19 cellular contexts compared by ENCODE assay signal in genomic region chr2:190653231-190653630, GRCh38. TPM values are rescaled to one million over a fixed set of nuclear protein-coding genes. Genes with fewer than 3 reads are reported as not detected.
DNase-seq lines count a peak whose midpoint lies in the region; ATAC-seq, FAIRE-seq and TF ChIP-seq lines count a peak whose summit lies in the region.
"Had no signal": no experiment of that assay in that cellular context is flagged by ENCODE, and none has a peak within 500 bp of the region (broad histone marks: within the 10 kb centered on the region; RNA-seq: fewer than 3 reads in every experiment).

No MANE protein-coding gene starts in this region.

- DNase-seq in mammary epithelial cell (no peak), MCF 10A (ENCODE audit: unreplicated experiment) (no peak), GM12878 (ENCODE audit: low read depth, low spot score) (no peak), keratinocyte (ENCODE audit: low read depth, low spot score) (no peak)
- DNase-seq in activated naive CD4-positive, alpha-beta T cell treated with anti-CD3 and anti-CD28 coated beads, Interleukin-2, amount 50 U/mL, for 16 hours, result no peak
- DNase-seq in stimulated activated naive CD8-positive, alpha-beta T cell treated with anti-CD3 and anti-CD28 coated beads, Interleukin-15, amount 100 ng/mL, for 72 hours, result no peak
- DNase-seq in CD4-positive, alpha-beta T cell, result no peak
- DNase-seq: Calu3; CD8-positive, alpha-beta T cell; DMS79 treated with DMSO at 0.1 percent for 48 hours; GOT3; H9 had no signal

- 95% methylated on average over 1 of the region's 1 CpG for WGBS in mammary epithelial cell (ENCODE audit: low coverage, missing lambda C conversion rate)
- WGBS in GM12878 (ENCODE audit: insufficient coverage, insufficient replicate concordance, low lambda C conversion rate, missing lambda C conversion rate), result 100% methylated on average over 1 of the region's 1 CpG

- no peak for TF ChIP-seq EP300 in GM12878 (IDR thresholded peaks at IDR 0.05; ENCODE audit: borderline replicate concordance in 1 of 2, control insufficient read depth in 1 of 2, low read depth in 2 of 2, low read length in 2 of 2)

- H3K36me3 Mint-ChIP-seq in MCF 10A (ENCODE audit: insufficient read depth, unreplicated experiment), result no peaks in the 10 kb centered on the region
- peaks cover 8% of the 10 kb centered on the region for H3K36me3 Mint-ChIP-seq in CD4-positive, alpha-beta T cell (ENCODE audit: low read depth)

- H3K36me3 ChIP-seq in mammary epithelial cell (ENCODE audit: insufficient read depth, low read length), result no peaks in the 10 kb centered on the region
- no peaks in the 10 kb centered on the region for H3K36me3 ChIP-seq in HEK293 (ENCODE audit: control insufficient read depth in 2 of 2, insufficient read depth in 1 of 2, low read length in 2 of 2)
- no peaks in the 10 kb centered on the region; a peak in 1 of 4 replicates for H3K36me3 ChIP-seq in GM12878 (ENCODE audit: control insufficient read depth in 2 of 2, insufficient read depth in 2 of 2, low read length in 1 of 2)
- no peaks in the 10 kb centered on the region for H3K36me3 ChIP-seq in keratinocyte (ENCODE audit: control insufficient read depth in 2 of 2, extremely low read depth in 1 of 2, insufficient read depth in 2 of 2, low read length in 2 of 2)
- H3K36me3 ChIP-seq: BLaER1 had no signal

- peaks cover 8% of the 10 kb centered on the region for H3K4me1 Mint-ChIP-seq in MCF 10A (ENCODE audit: insufficient read depth, unreplicated experiment)
- H3K4me1 Mint-ChIP-seq in stimulated activated naive CD8-positive, alpha-beta T cell treated with anti-CD3 and anti-CD28 coated beads, Interleukin-15, amount 100 ng/mL, for 72 hours, result peaks cover 17% of the 10 kb centered on the region
- peaks cover 44% of the 10 kb centered on the region for H3K4me1 Mint-ChIP-seq in CD4-positive, alpha-beta T cell (ENCODE audit: low read depth)

- no peak overlapping the region for H3K4me3 ChIP-seq in mammary epithelial cell (replicated peaks in 1 of 3; ENCODE audit: insufficient read depth in 1 of 3, low read depth in 2 of 3, low read length in 3 of 3)
- H3K4me3 ChIP-seq in HEK293 (ENCODE audit: low read depth, low read length), result no peak overlapping the region
- peak overlapping the region; percentile 14; the same call in 1 of the 2 replicates for H3K4me3 ChIP-seq in GM12878
- H3K4me3 ChIP-seq in keratinocyte (ENCODE audit: control insufficient read depth in 2 of 3, extremely low read depth in 1 of 3, insufficient read depth in 2 of 3, low read depth in 1 of 3, low read length in 3 of 3), result peak overlapping the region in 1 of 3 experiments; percentile 3
- H3K4me3 ChIP-seq: BLaER1 had no signal

- dilution Hi-C loops in mammary epithelial cell (cut with HindIII; ENCODE audit: low sequenced_read_pairs), result loop anchor here (5.0 kb wide), 1 partner anchor 64 kb away; no protein-coding TSS in a partner anchor
- dilution Hi-C loops in keratinocyte (cut with MboI; ENCODE audit: extremely low pct_ligation_motif_present, low sequenced_read_pairs), result no loop called here

- FAIRE-seq in GM12878 (lab: Jason Lieb, UNC) (no peak), keratinocyte (lab: Jason Lieb, UNC) (peak; percentile 69)
- FAIRE-seq: GM12891, HepG2 had no signal

- peaks cover 91% of the 10 kb centered on the region for H3K79me2 ChIP-seq in mammary epithelial cell (ENCODE audit: insufficient read depth, low read length)
- H3K79me2 ChIP-seq in GM12878 (ENCODE audit: control insufficient read depth, insufficient read depth, low read length), result peaks cover 71% of the 10 kb centered on the region
- H3K79me2 ChIP-seq in keratinocyte (ENCODE audit: control insufficient read depth, insufficient read depth, low read length), result peaks cover 82% of the 10 kb centered on the region

- H3K9ac ChIP-seq in mammary epithelial cell (ENCODE audit: insufficient read depth, low read length) (no peak overlapping the region), GM12878 (ENCODE audit: control insufficient read depth, insufficient read depth, low read length) (no peak overlapping the region), keratinocyte (ENCODE audit: control insufficient read depth, extremely low read depth, insufficient read depth, low read length) (no peak overlapping the region)
- H3K9ac ChIP-seq: BLaER1 had no signal

- no peaks in the 10 kb centered on the region for H3K9me3 Mint-ChIP-seq in MCF 10A (ENCODE audit: unreplicated experiment)
- H3K9me3 Mint-ChIP-seq in stimulated activated naive CD8-positive, alpha-beta T cell treated with anti-CD3 and anti-CD28 coated beads, Interleukin-15, amount 100 ng/mL, for 72 hours, result no peaks in the 10 kb centered on the region
- no peaks in the 10 kb centered on the region for H3K9me3 Mint-ChIP-seq in CD4-positive, alpha-beta T cell
- H3K9me3 Mint-ChIP-seq: CD8-positive, alpha-beta T cell; H9; IgD-negative memory B cell had no signal

- peaks cover 19% of the 10 kb centered on the region for H3K4me1 ChIP-seq in mammary epithelial cell (ENCODE audit: insufficient read depth, low read length)
- H3K4me1 ChIP-seq in HEK293 (ENCODE audit: control insufficient read depth, insufficient read depth, low read length), result peaks cover 12% of the 10 kb centered on the region; the same call in 1 of the 2 replicates
- H3K4me1 ChIP-seq in GM12878 (ENCODE audit: control insufficient read depth, insufficient read depth, low read length), result no peaks in the 10 kb centered on the region
- peaks cover 33% of the 10 kb centered on the region for H3K4me1 ChIP-seq in keratinocyte (ENCODE audit: control insufficient read depth, extremely low read depth, insufficient read depth, low read length)

- ATAC-seq in GM12878, result no peak
- ATAC-seq in stimulated activated naive CD8-positive, alpha-beta T cell treated with anti-CD3 and anti-CD28 coated beads, Interleukin-15, amount 100 ng/mL, for 72 hours, result no peak
- ATAC-seq in CD4-positive, alpha-beta T cell (ENCODE audit: poor library complexity), result no peak
- ATAC-seq: CD8-positive, alpha-beta T cell; HepG2 had no signal

- H4K20me1 ChIP-seq in mammary epithelial cell (ENCODE audit: insufficient read depth, low read length) (no peaks in the 10 kb centered on the region), GM12878 (ENCODE audit: control insufficient read depth, insufficient read depth) (no peaks in the 10 kb centered on the region), keratinocyte (ENCODE audit: control insufficient read depth, extremely low read depth, insufficient read depth, low read length) (peaks cover 4% of the 10 kb centered on the region)

- H3K4me3 Mint-ChIP-seq in MCF 10A (ENCODE audit: unreplicated experiment), result no peak overlapping the region
- H3K4me3 Mint-ChIP-seq in stimulated activated naive CD8-positive, alpha-beta T cell treated with anti-CD3 and anti-CD28 coated beads, Interleukin-15, amount 100 ng/mL, for 72 hours, result no peak overlapping the region
- no peak overlapping the region for H3K4me3 Mint-ChIP-seq in CD4-positive, alpha-beta T cell
- H3K4me3 Mint-ChIP-seq: CD14-positive monocyte; CD8-positive, alpha-beta T cell; H9; IgD-negative memory B cell had no signal

- in situ Hi-C loops in mammary epithelial cell (cut with MboI; ENCODE audit: low sequenced_read_pairs in 2 of 2) (no loop called here), GM12878 (cut with MboI) (no loop called here)

- H3K9me1 ChIP-seq in keratinocyte (ENCODE audit: control insufficient read depth, extremely low read depth, insufficient read depth, low read length), result peaks cover 3% of the 10 kb centered on the region

- TF ChIP-seq CTCF in mammary epithelial cell (conservative IDR thresholded peaks at IDR 0.05 in 1 of 2, IDR thresholded peaks at IDR 0.05 in 1 of 2; ENCODE audit: extremely low read depth in 1 of 2, insufficient read depth in 1 of 2, low read depth in 1 of 2, low read length in 2 of 2) (no peak), MCF 10A (IDR thresholded peaks at IDR 0.05; ENCODE audit: unreplicated experiment) (no peak), HEK293 (tag by site-specific recombination; IDR thresholded peaks at IDR 0.05) (no peak), GM12878 (IDR thresholded peaks at IDR 0.05 in 2 of 3, conservative IDR thresholded peaks at IDR 0.05 in 1 of 3; ENCODE audit: control insufficient read depth in 2 of 3, extremely low read depth in 1 of 3, insufficient read depth in 1 of 3, low read depth in 3 of 3, low read length in 3 of 3) (no peak), keratinocyte (optimal IDR thresholded peaks at IDR 0.05 in 1 of 3, IDR thresholded peaks at IDR 0.05 in 1 of 3, conservative IDR thresholded peaks at IDR 0.05 in 1 of 3; ENCODE audit: extremely low read depth in 1 of 3, insufficient read depth in 2 of 3, low read length in 3 of 3) (no peak)
- no peak for TF ChIP-seq CTCF in CD4-positive, alpha-beta T cell (IDR thresholded peaks at IDR 0.05)

- POLR2A ChIA-PET in MCF 10A (lab: Yijun Ruan, JAX), result interaction anchor here (0.6 to 8.5 kb wide), 17 partner anchors 11 to 870 kb away, joined by 3 to 160 read pairs (median 4); no protein-coding TSS in a partner anchor
- POLR2A ChIA-PET in HEK293 (lab: Yijun Ruan, JAX), result no interaction called here
- POLR2A ChIA-PET in GM12878 (lab: Charles Lee), result interaction anchor here (0.8 to 8.1 kb wide), 8 partner anchors 9 to 120 kb away, joined by 3 to 111 read pairs (median 4); no protein-coding TSS in a partner anchor
- POLR2A ChIA-PET in CD4-positive, alpha-beta T cell (lab: Charles Lee), result interaction anchor here (1.5 to 2.3 kb wide), 2 partner anchors 10 to 246 kb away, joined by 4 to 7 read pairs; no protein-coding TSS in a partner anchor

- no peak for TF ChIP-seq RAD21 in GM12878 (IDR thresholded peaks at IDR 0.05; ENCODE audit: insufficient read depth, low read depth, low read length)

- H3K4me2 ChIP-seq in mammary epithelial cell (ENCODE audit: insufficient read depth, low read depth, low read length) (peak overlapping the region; percentile 31), GM12878 (ENCODE audit: control insufficient read depth, insufficient read depth) (peak overlapping the region; percentile 58), keratinocyte (ENCODE audit: control insufficient read depth, extremely low read depth, insufficient read depth, low read depth, low read length) (peak overlapping the region; percentile 71)
- H3K4me2 ChIP-seq: BLaER1 had no signal

- CTCF ChIA-PET in mammary epithelial cell (lab: Charles Lee; ENCODE audit: low non-redundant PET), result no interaction called here
- CTCF ChIA-PET in MCF 10A (lab: Yijun Ruan, JAX), result interaction anchor here (0.7 to 3.7 kb wide), 9 partner anchors 9 to 272 kb away, joined by 3 to 25 read pairs (median 3); no protein-coding TSS in a partner anchor
- CTCF ChIA-PET in HEK293 (lab: Yijun Ruan, JAX), result interaction anchor here (0.6 to 1.0 kb wide), 2 partner anchors 24 to 367 kb away, joined by 4 read pairs; no protein-coding TSS in a partner anchor
- CTCF ChIA-PET in GM12878 (lab: Yijun Ruan, JAX), result interaction anchor here (0.9 to 8.5 kb wide), 5 partner anchors 9 to 126 kb away, joined by 3 to 143 read pairs (median 27); no protein-coding TSS in a partner anchor
- CTCF ChIA-PET in CD4-positive, alpha-beta T cell (lab: Charles Lee), result interaction anchor here (1.6 to 4.0 kb wide), 2 partner anchors 9 to 27 kb away, joined by 5 to 30 read pairs; no protein-coding TSS in a partner anchor

- no peak overlapping the region for H2AFZ ChIP-seq in mammary epithelial cell (ENCODE audit: low read depth, low read length)
- no peak overlapping the region for H2AFZ ChIP-seq in GM12878 (ENCODE audit: control insufficient read depth, low read depth, low read length)
- H2AFZ ChIP-seq in keratinocyte (ENCODE audit: control insufficient read depth, low read length), result no peak overlapping the region

- H3K27ac ChIP-seq in mammary epithelial cell (ENCODE audit: insufficient read depth, low read depth, low read length), result no peak overlapping the region
- no peak overlapping the region for H3K27ac ChIP-seq in HEK293 (ENCODE audit: extremely low read depth, low read depth, low read length)
- H3K27ac ChIP-seq in GM12878 (ENCODE audit: control insufficient read depth, insufficient read depth), result no peak overlapping the region
- H3K27ac ChIP-seq in keratinocyte (ENCODE audit: control insufficient read depth, insufficient read depth, low read length), result peak overlapping the region; percentile 38
- no peak overlapping the region for H3K27ac ChIP-seq in CD4-positive, alpha-beta T cell (ENCODE audit: low read depth, low read length)
- H3K27ac ChIP-seq: 22Rv1, BLaER1 had no signal

- intact Hi-C loops in mammary epithelial cell (cut with micrococcal nuclease), result no loop called here
- intact Hi-C loops in MCF 10A (cut with micrococcal nuclease), result no loop called here
- intact Hi-C loops in GM12878 (cut with micrococcal nuclease; ENCODE audit: unreplicated experiment), result loop anchor here (10.0 kb wide), 1 partner anchor 232 kb away; the partner anchor contains the start of gene GLS
- intact Hi-C loops in CD4-positive, alpha-beta T cell (cut with DNase I, micrococcal nuclease), result loop anchor here in 1 of 2 experiments (5.0 to 10.0 kb wide), 2 partner anchors 229 to 868 kb away; partner anchors contain the start of genes GLS, ORMDL1 and PMS1

- no peaks in the 10 kb centered on the region for H3K27me3 ChIP-seq in mammary epithelial cell (ENCODE audit: insufficient read depth, low read length)
- no peaks in the 10 kb centered on the region for H3K27me3 ChIP-seq in GM12878 (replicated peaks in 1 of 2; ENCODE audit: control insufficient read depth in 2 of 2, insufficient read depth in 2 of 2, low read length in 1 of 2)
- H3K27me3 ChIP-seq in keratinocyte (ENCODE audit: control insufficient read depth, extremely low read depth, insufficient read depth, low read length), result no peaks in the 10 kb centered on the region
- H3K27me3 ChIP-seq in CD4-positive, alpha-beta T cell (ENCODE audit: control insufficient read depth, insufficient read depth, low read length), result no peaks in the 10 kb centered on the region
- H3K27me3 ChIP-seq: BLaER1 had no signal

- RAD21 ChIA-PET in GM12878 (lab: Charles Lee; ENCODE audit: unreplicated experiment), result interaction anchor here (0.8 to 8.0 kb wide), 11 partner anchors 9 to 121 kb away, joined by 3 to 233 read pairs (median 5); no protein-coding TSS in a partner anchor

- H3K27ac Mint-ChIP-seq in MCF 10A (ENCODE audit: low read depth, unreplicated experiment), result no peak overlapping the region
- no peak overlapping the region for H3K27ac Mint-ChIP-seq in stimulated activated naive CD8-positive, alpha-beta T cell treated with anti-CD3 and anti-CD28 coated beads, Interleukin-15, amount 100 ng/mL, for 72 hours
- H3K27ac Mint-ChIP-seq in CD4-positive, alpha-beta T cell, result no peak overlapping the region
- H3K27ac Mint-ChIP-seq: CD14-positive monocyte; CD8-positive, alpha-beta T cell; H9; IgD-negative memory B cell had no signal

- no peaks in the 10 kb centered on the region for H3K9me3 ChIP-seq in mammary epithelial cell (replicated peaks; ENCODE audit: insufficient read depth, low read length)
- no peaks in the 10 kb centered on the region for H3K9me3 ChIP-seq in HEK293 (ENCODE audit: control insufficient read depth, insufficient read depth, low read depth, low read length)
- H3K9me3 ChIP-seq in GM12878 (replicated peaks; ENCODE audit: control insufficient read depth, insufficient read depth, low read length), result no peaks in the 10 kb centered on the region
- no peaks in the 10 kb centered on the region for H3K9me3 ChIP-seq in keratinocyte (ENCODE audit: control insufficient read depth, low read depth, low read length)
- no peaks in the 10 kb centered on the region for H3K9me3 ChIP-seq in CD4-positive, alpha-beta T cell (ENCODE audit: control insufficient read depth, low read length)
- H3K9me3 ChIP-seq: BLaER1 had no signal

- SMC1A ChIA-PET in GM12878 (lab: Charles Lee; ENCODE audit: uncharacterized antibody, unreplicated experiment), result interaction anchor here (0.8 to 8.2 kb wide), 15 partner anchors 9 to 244 kb away, joined by 3 to 253 read pairs (median 9); no protein-coding TSS in a partner anchor

- no TSS peak for BruUV-seq in mammary epithelial cell (replicated peaks; lab: Mats Ljungman, UMichigan)
- no TSS peak for BruUV-seq in MCF 10A (replicated peaks; lab: Mats Ljungman, UMichigan)
- no TSS peak for BruUV-seq in GM12878 (replicated peaks; lab: Mats Ljungman, UMichigan)

- TF ChIP-seq POLR2A in GM12878 (IDR thresholded peaks at IDR 0.05; ENCODE audit: low read depth, low read length), result no peak

- H3K27me3 Mint-ChIP-seq in MCF 10A (ENCODE audit: insufficient read depth, unreplicated experiment), result no peaks in the 10 kb centered on the region
- H3K27me3 Mint-ChIP-seq in stimulated activated naive CD8-positive, alpha-beta T cell treated with anti-CD3 and anti-CD28 coated beads, Interleukin-15, amount 100 ng/mL, for 72 hours, result no peaks in the 10 kb centered on the region
- no peaks in the 10 kb centered on the region for H3K27me3 Mint-ChIP-seq in CD4-positive, alpha-beta T cell
- H3K27me3 Mint-ChIP-seq: IgD-negative memory B cell had no signal

RNA-seq across cellular contexts. Expression of gene NAB1, which starts 4.3 kb away (rescaled TPM):
- 10 to 100 TPM; 41.6 to 43.2 TPM for total RNA-seq in mammary epithelial cell
- 16.0 TPM for polyA plus RNA-seq in mammary epithelial cell
- 87.3 TPM for polyA minus RNA-seq in mammary epithelial cell
- 40.3 and 48.5 TPM in 2 replicates for total RNA-seq in MCF 10A (2022)
- total RNA-seq in GM12878 (2013; cell fraction: nucleolus; rRNA removed), result 61.0 and 61.9 TPM in 2 replicates
- total RNA-seq in GM12878 (2014; rRNA removed), result 24.5 and 28.9 TPM in 2 replicates
- 32.6 and 34.7 TPM in 2 replicates for total RNA-seq in GM12878 (2014; rRNA removed; fragmentation: Illumina TruSeq; extraction: Trizol)
- total RNA-seq in GM12878 (2021), result 30.5 and 33.2 TPM in 2 replicates
- polyA plus RNA-seq in GM12878 (2011; ENCODE audit: low read depth), result 14.6 TPM
- 39.6 and 61.5 TPM in 2 replicates for polyA plus RNA-seq in GM12878 (2011; rRNA removed)
- polyA plus RNA-seq in GM12878 (2011; cell fraction: cytosol; rRNA removed), result 16.9 TPM in 2 replicates
- 67.0 and 70.5 TPM in 2 replicates for polyA plus RNA-seq in GM12878 (2011; cell fraction: nucleus; rRNA removed)
- 18.3 and 20.1 TPM in 2 replicates for polyA plus RNA-seq in GM12878 (2012)
- polyA plus RNA-seq in GM12878 (2014; fragmentation: Illumina TruSeq; extraction: Trizol), result 28.1 and 37.0 TPM in 2 replicates
- 1 to 10 TPM; 4.5 to 4.9 TPM for polyA plus RNA-seq in GM12878 (2014; fragmentation: Nextera tagmentation; extraction: Ambion mirVana)
- 18.5 and 21.5 TPM in 2 replicates for polyA plus RNA-seq in GM12878 (2014; rRNA removed)
- 10 to 100 TPM; 10.3 to 11.1 TPM for polyA plus RNA-seq in GM12878 (2016; fragmentation: Nextera tagmentation; extraction: Ambion mirVana)
- 41.6 and 46.1 TPM in 2 replicates for polyA minus RNA-seq in GM12878 (2011; rRNA and poly(A)+ RNA removed)
- polyA minus RNA-seq in GM12878 (2011; cell fraction: cytosol; rRNA and poly(A)+ RNA removed), result 20.8 and 27.7 TPM in 2 replicates
- polyA minus RNA-seq in GM12878 (2011; cell fraction: nucleus; rRNA and poly(A)+ RNA removed), result 23.0 and 28.8 TPM in 2 replicates
- polyA plus RNA-seq in keratinocyte, result 10.7 to 24.3 TPM (median 21.6 TPM) in 3 replicates
- polyA plus RNA-seq in keratinocyte (2011; ENCODE audit: low read depth), result 21.8 TPM
- 11.1 and 17.6 TPM in 2 replicates for polyA plus RNA-seq in keratinocyte (2011; cell fraction: cytosol; rRNA removed)
- 24.7 and 34.3 TPM in 2 replicates for polyA plus RNA-seq in keratinocyte (2011; cell fraction: nucleus; rRNA removed)
- polyA plus RNA-seq in keratinocyte (2012; ENCODE audit: low replicate concordance), result 11.5 and 14.0 TPM in 2 replicates
- polyA minus RNA-seq in keratinocyte, result 13.7 to 31.7 TPM (median 30.7 TPM) in 3 replicates
- 21.3 TPM for polyA minus RNA-seq in keratinocyte (2011; cell fraction: cytosol; rRNA and poly(A)+ RNA removed)
- 11.8 and 28.2 TPM in 2 replicates for polyA minus RNA-seq in keratinocyte (2011; cell fraction: nucleus; rRNA and poly(A)+ RNA removed)
- 10 to 100 TPM; 20.0 to 21.1 TPM for total RNA-seq in CD4-positive, alpha-beta T cell
